In genomic region chr7:39406464-39406863, GRCh38 we compare ENCODE assay signal across 26 cellular contexts.
DNase-seq lines count a peak whose midpoint lies in the region; ATAC-seq, FAIRE-seq and TF ChIP-seq lines count a peak whose summit lies in the region.
"Had no signal": no experiment of that assay in that cellular context is flagged by ENCODE, and none has a peak within 500 bp of the region (broad histone marks: within the 10 kb centered on the region; RNA-seq: fewer than 3 reads in every experiment).

No MANE protein-coding gene starts in this region.

- TF ChIP-seq CTCF in GM12878 (IDR thresholded peaks at IDR 0.05 in 2 of 3, conservative IDR thresholded peaks at IDR 0.05 in 1 of 3; ENCODE audit: control insufficient read depth in 2 of 3, extremely low read depth in 1 of 3, insufficient read depth in 1 of 3, low read depth in 3 of 3, low read length in 3 of 3), result no peak
- no peak for TF ChIP-seq CTCF in liver (IDR thresholded peaks at IDR 0.05; ENCODE audit: low read depth, low read length, missing input control)
- TF ChIP-seq CTCF in stomach (IDR thresholded peaks at IDR 0.05), result no peak
- no peak for TF ChIP-seq CTCF in smooth muscle cell (IDR thresholded peaks at IDR 0.05; ENCODE audit: borderline replicate concordance, insufficient read depth, poor library complexity, severe bottlenecking)
- TF ChIP-seq CTCF in colonic mucosa (IDR thresholded peaks at IDR 0.05), result no peak

- DNase-seq in GM12878 (ENCODE audit: low read depth, low spot score), result peak; percentile 8
- DNase-seq in stomach, result peak; percentile 31
- DNase-seq in stimulated activated effector memory CD8-positive, alpha-beta T cell treated with anti-CD3 and anti-CD28 coated beads, Interleukin-12 subunit alpha, Interleukin-12 subunit beta, amount 100 ng/mL, for 72 hours (ENCODE audit: low spot score in 2 of 2), result no peak
- DNase-seq in smooth muscle cell (lab: John Stamatoyannopoulos, UW; ENCODE audit: unreplicated experiment), result no peak
- no peak for DNase-seq in NCI-H2029 treated with DMSO at 0.1 percent for 48 hours (lab: John Stamatoyannopoulos, UW)
- no peak for DNase-seq in colonic mucosa
- DNase-seq: activated CD4-positive, alpha-beta T cell treated with anti-CD3 and anti-CD28 coated beads for 36 hours; hypothalamus; mesendoderm; NCI-H1436 treated with DMSO at 0.1 percent for 48 hours; NCI-H226; NCI-H526 treated with DMSO at 0.1 percent for 48 hours; NK-92 treated with Interleukin-12 subunit alpha and Interleukin-12 subunit beta, amount 100 ng/mL, for 24 hours; PC-3; sigmoid colon; SK-N-SH; stimulated activated CD4-positive, alpha-beta T cell treated with anti-CD3 and anti-CD28 coated beads, Interleukin-4, amount 100 ng/mL, for 24 hours; trophoblast cell had no signal

- no peak overlapping the region for H3K9ac ChIP-seq in GM12878 (ENCODE audit: control insufficient read depth, insufficient read depth, low read length)
- peak overlapping the region in 1 of 2 donors; percentile 89 for H3K9ac ChIP-seq in liver (ENCODE audit: low read depth in 1 of 2, low read length in 2 of 2)
- H3K9ac ChIP-seq in smooth muscle cell (ENCODE audit: low read depth), result no peak overlapping the region
- H3K9ac ChIP-seq in colonic mucosa (ENCODE audit: low read depth in 2 of 2, low read length in 2 of 2), result no peak overlapping the region
- H3K9ac ChIP-seq: SK-N-SH had no signal

- no peak overlapping the region for H3K27ac Mint-ChIP-seq in stimulated activated effector memory CD8-positive, alpha-beta T cell treated with anti-CD3 and anti-CD28 coated beads, Interleukin-12 subunit alpha, Interleukin-12 subunit beta, amount 100 ng/mL, for 72 hours
- H3K27ac Mint-ChIP-seq: activated CD4-positive, alpha-beta T cell treated with anti-CD3 and anti-CD28 coated beads for 36 hours; activated naive CD4-positive, alpha-beta T cell treated with anti-CD3 and anti-CD28 coated beads, Interleukin-2, amount 50 U/mL, for 72 hours; activated T-helper 2 cell treated with anti-CD3 and anti-CD28 coated beads, Interferon-gamma antibody, Interleukin-2, Interleukin-4, amounts not matched to agents 10 μg/mL and 5 μg/mL and 100 μg/mL, durations not matched to agents 14 hours and 24 hours and 36 hours had no signal

- BruUV-seq in GM12878 (replicated peaks; lab: Mats Ljungman, UMichigan), result no TSS peak

- RAD21 ChIA-PET in GM12878 (lab: Charles Lee; ENCODE audit: unreplicated experiment), result interaction anchor here (0.6 to 1.7 kb wide), 4 partner anchors 11 to 186 kb away, joined by 3 to 5 read pairs (median 4); no protein-coding TSS in a partner anchor

- H3K4me2 ChIP-seq in GM12878 (ENCODE audit: control insufficient read depth, insufficient read depth) (no peak overlapping the region), smooth muscle cell (no peak overlapping the region)
- H3K4me2 ChIP-seq: SK-N-SH had no signal

- H3K9me3 ChIP-seq in GM12878 (replicated peaks; ENCODE audit: control insufficient read depth, insufficient read depth, low read length) (no peaks in the 10 kb centered on the region), liver (ENCODE audit: control insufficient read depth in 4 of 4, low read length in 3 of 4) (no peaks in the 10 kb centered on the region), stomach (no peaks in the 10 kb centered on the region), smooth muscle cell (replicated peaks; ENCODE audit: low read depth) (no peaks in the 10 kb centered on the region), colonic mucosa (no peaks in the 10 kb centered on the region)
- H3K9me3 ChIP-seq: breast epithelium, sigmoid colon, SK-N-SH had no signal

- H3K27ac ChIP-seq in GM12878 (ENCODE audit: control insufficient read depth, insufficient read depth), result no peak overlapping the region
- peak overlapping the region in 1 of 2 donors; percentile 68 for H3K27ac ChIP-seq in liver (ENCODE audit: low read depth in 1 of 2, low read length in 2 of 2)
- H3K27ac ChIP-seq in stomach, result peak overlapping the region in 1 of 5 donors; percentile 5
- no peak overlapping the region for H3K27ac ChIP-seq in smooth muscle cell (ENCODE audit: low read depth)
- no peak overlapping the region for H3K27ac ChIP-seq in colonic mucosa
- H3K27ac ChIP-seq: breast epithelium, sigmoid colon had no signal

- SMC1A ChIA-PET in GM12878 (lab: Charles Lee; ENCODE audit: uncharacterized antibody, unreplicated experiment), result interaction anchor here (0.8 to 2.1 kb wide), 4 partner anchors 9 to 105 kb away, joined by 3 to 11 read pairs (median 6); no protein-coding TSS in a partner anchor

- POLR2A ChIA-PET in GM12878 (lab: Charles Lee), result no interaction called here

- H3F3A ChIP-seq in smooth muscle cell (ENCODE audit: low read depth), result no peaks in the 10 kb centered on the region

- ATAC-seq in HG02798 (IDR thresholded peaks at IDR 0.05; ENCODE audit: poor library complexity, unreplicated experiment), result peak; percentile 52
- peak; percentile 89 for ATAC-seq in GM12878
- no peak for ATAC-seq in stimulated activated effector memory CD8-positive, alpha-beta T cell treated with anti-CD3 and anti-CD28 coated beads, Interleukin-12 subunit alpha, Interleukin-12 subunit beta, amount 100 ng/mL, for 72 hours
- ATAC-seq: activated CD4-positive, alpha-beta T cell treated with anti-CD3 and anti-CD28 coated beads for 36 hours; activated naive CD4-positive, alpha-beta T cell treated with anti-CD3 and anti-CD28 coated beads, Interleukin-2, amount 50 U/mL, for 72 hours; left colon; PC-3; Right ventricle myocardium inferior had no signal

- TF ChIP-seq POLR2A in GM12878 (IDR thresholded peaks at IDR 0.05; ENCODE audit: low read depth, low read length) (no peak), stomach (IDR thresholded peaks at IDR 0.05) (no peak)

- TF ChIP-seq EP300 in GM12878 (IDR thresholded peaks at IDR 0.05; ENCODE audit: borderline replicate concordance in 1 of 2, control insufficient read depth in 1 of 2, low read depth in 2 of 2, low read length in 2 of 2) (no peak), stomach (IDR thresholded peaks at IDR 0.05) (no peak)

- no peaks in the 10 kb centered on the region for H3K36me3 Mint-ChIP-seq in stimulated activated effector memory CD8-positive, alpha-beta T cell treated with anti-CD3 and anti-CD28 coated beads, Interleukin-12 subunit alpha, Interleukin-12 subunit beta, amount 100 ng/mL, for 72 hours
- H3K36me3 Mint-ChIP-seq: activated naive CD4-positive, alpha-beta T cell treated with anti-CD3 and anti-CD28 coated beads, Interleukin-2, amount 50 U/mL, for 72 hours had no signal

- H3K9me3 Mint-ChIP-seq in stimulated activated effector memory CD8-positive, alpha-beta T cell treated with anti-CD3 and anti-CD28 coated beads, Interleukin-12 subunit alpha, Interleukin-12 subunit beta, amount 100 ng/mL, for 72 hours, result no peaks in the 10 kb centered on the region
- H3K9me3 Mint-ChIP-seq: activated naive CD4-positive, alpha-beta T cell treated with anti-CD3 and anti-CD28 coated beads, Interleukin-2, amount 50 U/mL, for 72 hours; activated T-helper 2 cell treated with anti-CD3 and anti-CD28 coated beads, Interferon-gamma antibody, Interleukin-2, Interleukin-4, amounts not matched to agents 10 μg/mL and 5 μg/mL and 100 μg/mL, durations not matched to agents 14 hours and 24 hours and 36 hours had no signal

- intact Hi-C loops in GM12878 (cut with micrococcal nuclease; ENCODE audit: unreplicated experiment) (loop anchor here (5.0 kb wide), 2 partner anchors 34 to 49 kb away; no protein-coding TSS in a partner anchor), stomach (cut with DNase I; ENCODE audit: low total_unique reads) (no loop called here), colonic mucosa (cut with DNase I) (no loop called here)

- H3K4me1 Mint-ChIP-seq in stimulated activated effector memory CD8-positive, alpha-beta T cell treated with anti-CD3 and anti-CD28 coated beads, Interleukin-12 subunit alpha, Interleukin-12 subunit beta, amount 100 ng/mL, for 72 hours, result no peaks in the 10 kb centered on the region
- H3K4me1 Mint-ChIP-seq: activated CD4-positive, alpha-beta T cell treated with anti-CD3 and anti-CD28 coated beads for 36 hours had no signal

- no peaks in the 10 kb centered on the region for H3K79me2 ChIP-seq in GM12878 (ENCODE audit: control insufficient read depth, insufficient read depth, low read length)
- no peaks in the 10 kb centered on the region for H3K79me2 ChIP-seq in smooth muscle cell (ENCODE audit: low read depth)

- in situ Hi-C loops in GM12878 (cut with MboI), result no loop called here

- H2AFZ ChIP-seq in GM12878 (ENCODE audit: control insufficient read depth, low read depth, low read length), result no peak overlapping the region
- no peak overlapping the region for H2AFZ ChIP-seq in smooth muscle cell (ENCODE audit: low read depth)

- TF ChIP-seq RAD21 in GM12878 (IDR thresholded peaks at IDR 0.05; ENCODE audit: insufficient read depth, low read depth, low read length) (no peak), liver (IDR thresholded peaks at IDR 0.05) (peak; percentile 13 to 29)

- no peaks in the 10 kb centered on the region for H3K27me3 ChIP-seq in GM12878 (replicated peaks in 1 of 2; ENCODE audit: control insufficient read depth in 2 of 2, insufficient read depth in 2 of 2, low read length in 1 of 2)
- H3K27me3 ChIP-seq in liver (ENCODE audit: control insufficient read depth in 4 of 4, insufficient read depth in 4 of 4, low read length in 3 of 4), result no peaks in the 10 kb centered on the region
- no peaks in the 10 kb centered on the region for H3K27me3 ChIP-seq in stomach
- H3K27me3 ChIP-seq in smooth muscle cell (ENCODE audit: low read depth), result no peaks in the 10 kb centered on the region
- no peaks in the 10 kb centered on the region for H3K27me3 ChIP-seq in colonic mucosa
- H3K27me3 ChIP-seq: breast epithelium, sigmoid colon had no signal

- no peak overlapping the region for H3K4me3 Mint-ChIP-seq in stimulated activated effector memory CD8-positive, alpha-beta T cell treated with anti-CD3 and anti-CD28 coated beads, Interleukin-12 subunit alpha, Interleukin-12 subunit beta, amount 100 ng/mL, for 72 hours
- H3K4me3 Mint-ChIP-seq: activated CD4-positive, alpha-beta T cell treated with anti-CD3 and anti-CD28 coated beads for 36 hours had no signal

- no peaks in the 10 kb centered on the region for H3K4me1 ChIP-seq in GM12878 (ENCODE audit: control insufficient read depth, insufficient read depth, low read length)
- peaks cover 0 to 7% (median 5%) of the 10 kb centered on the region in 4 donors for H3K4me1 ChIP-seq in liver (ENCODE audit: control insufficient read depth in 4 of 4, insufficient read depth in 4 of 4, low read length in 3 of 4)
- H3K4me1 ChIP-seq in stomach, result peaks cover 0 to 9% (median 4%) of the 10 kb centered on the region in 4 donors
- no peaks in the 10 kb centered on the region for H3K4me1 ChIP-seq in smooth muscle cell (ENCODE audit: low read depth)
- H3K4me1 ChIP-seq in colonic mucosa, result no peaks in the 10 kb centered on the region
- H3K4me1 ChIP-seq: breast epithelium, sigmoid colon had no signal

- CTCF ChIA-PET in GM12878 (lab: Yijun Ruan, JAX), result interaction anchor here (0.6 to 0.8 kb wide), 3 partner anchors 47 to 82 kb away, joined by 3 read pairs; no protein-coding TSS in a partner anchor

- FAIRE-seq in GM12878 (lab: Jason Lieb, UNC), result no peak
- FAIRE-seq: H1 had no signal

- no peaks in the 10 kb centered on the region for H4K20me1 ChIP-seq in GM12878 (ENCODE audit: control insufficient read depth, insufficient read depth)
- no peaks in the 10 kb centered on the region for H4K20me1 ChIP-seq in smooth muscle cell (ENCODE audit: low read depth)

- H3K4me3 ChIP-seq in GM12878 (no peak overlapping the region), liver (ENCODE audit: low read depth in 1 of 3, low read length in 3 of 3) (peak overlapping the region; percentile 32 to 51 (median 46)), stomach (no peak overlapping the region), smooth muscle cell (no peak overlapping the region), colonic mucosa (no peak overlapping the region)
- H3K4me3 ChIP-seq: breast epithelium, sigmoid colon had no signal

- 32% methylated on average over 11 of the region's 11 CpGs for WGBS in GM12878 (ENCODE audit: insufficient coverage, insufficient replicate concordance, low lambda C conversion rate, missing lambda C conversion rate)
- WGBS in liver, result 34% methylated on average over 11 of the region's 11 CpGs
- 36 to 62% (median 48%) methylated on average over 11 of the region's 11 CpGs for WGBS in stomach, 5 donors
- WGBS in smooth muscle cell (ENCODE audit: low lambda C conversion rate), result 91% methylated on average over 11 of the region's 11 CpGs

- H3K36me3 ChIP-seq in GM12878 (ENCODE audit: control insufficient read depth in 2 of 2, insufficient read depth in 2 of 2, low read length in 1 of 2), result no peaks in the 10 kb centered on the region
- no peaks in the 10 kb centered on the region for H3K36me3 ChIP-seq in liver (ENCODE audit: control insufficient read depth in 4 of 4, insufficient read depth in 3 of 4, low read depth in 1 of 4, low read length in 3 of 4)
- no peaks in the 10 kb centered on the region for H3K36me3 ChIP-seq in stomach
- H3K36me3 ChIP-seq in smooth muscle cell (ENCODE audit: low read depth), result no peaks in the 10 kb centered on the region
- no peaks in the 10 kb centered on the region for H3K36me3 ChIP-seq in colonic mucosa
- H3K36me3 ChIP-seq: breast epithelium, sigmoid colon had no signal

Comparison
In these comparisons a context has a peak if more than half of its experiments do, and no peak if none do; other contexts are left out.
1. DNase-seq: peak in GM12878 (single experiment) and stomach (single experiment); none in stimulated activated effector memory CD8-positive, alpha-beta T cell treated with anti-CD3 and anti-CD28 coated beads, Interleukin-12 subunit alpha, Interleukin-12 subunit beta, amount 100 ng/mL, for 72 hours (0 of 2), smooth muscle cell (single experiment), NCI-H2029 treated with DMSO at 0.1 percent for 48 hours (single experiment) and colonic mucosa (single experiment).
2. H3K4me3 ChIP-seq: peak in liver (3 of 3); none in GM12878 (single experiment), stomach (0 of 4), smooth muscle cell (single experiment) and colonic mucosa (single experiment).